In the genomic region with DNA sequence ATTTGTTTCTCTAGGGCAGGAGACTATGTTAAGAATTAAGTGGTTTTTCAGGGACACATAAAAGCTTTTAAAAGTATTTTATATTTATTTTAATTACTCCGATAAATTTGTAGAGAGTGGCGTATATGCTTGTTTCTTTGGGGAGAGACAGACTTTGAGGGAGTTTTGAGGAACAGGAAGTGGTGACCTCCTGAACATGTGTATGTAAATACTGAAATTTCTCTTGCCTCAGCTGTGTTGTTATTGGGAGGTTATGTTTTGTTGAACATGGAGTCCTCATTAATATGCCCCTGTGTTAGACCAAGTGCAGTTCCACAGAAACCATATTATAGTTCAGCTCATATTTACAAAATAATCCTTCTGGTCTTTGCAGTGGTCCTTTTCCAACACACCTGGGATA, we compare ENCODE assay signal across 1 cellular context.
TF ChIP-seq lines count a peak whose summit lies in the region.

No MANE protein-coding gene starts in this region.

TF ChIP-seq in IMR-90, 13 proteins besides CTCF, POLR2A, EP300 and RAD21:
- TF ChIP-seq, protein P1, sequence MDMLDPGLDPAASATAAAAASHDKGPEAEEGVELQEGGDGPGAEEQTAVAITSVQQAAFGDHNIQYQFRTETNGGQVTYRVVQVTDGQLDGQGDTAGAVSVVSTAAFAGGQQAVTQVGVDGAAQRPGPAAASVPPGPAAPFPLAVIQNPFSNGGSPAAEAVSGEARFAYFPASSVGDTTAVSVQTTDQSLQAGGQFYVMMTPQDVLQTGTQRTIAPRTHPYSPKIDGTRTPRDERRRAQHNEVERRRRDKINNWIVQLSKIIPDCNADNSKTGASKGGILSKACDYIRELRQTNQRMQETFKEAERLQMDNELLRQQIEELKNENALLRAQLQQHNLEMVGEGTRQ (IDR thresholded peaks at IDR 0.05; ENCODE audit: low read depth, low read length) = no peak
- no peak for TF ChIP-seq MAZ (IDR thresholded peaks at IDR 0.05; ENCODE audit: borderline replicate concordance, low read depth, low read length)
- no peak for TF ChIP-seq MAFK (IDR thresholded peaks at IDR 0.05; ENCODE audit: low read depth, low read length)
- TF ChIP-seq, protein P2, sequence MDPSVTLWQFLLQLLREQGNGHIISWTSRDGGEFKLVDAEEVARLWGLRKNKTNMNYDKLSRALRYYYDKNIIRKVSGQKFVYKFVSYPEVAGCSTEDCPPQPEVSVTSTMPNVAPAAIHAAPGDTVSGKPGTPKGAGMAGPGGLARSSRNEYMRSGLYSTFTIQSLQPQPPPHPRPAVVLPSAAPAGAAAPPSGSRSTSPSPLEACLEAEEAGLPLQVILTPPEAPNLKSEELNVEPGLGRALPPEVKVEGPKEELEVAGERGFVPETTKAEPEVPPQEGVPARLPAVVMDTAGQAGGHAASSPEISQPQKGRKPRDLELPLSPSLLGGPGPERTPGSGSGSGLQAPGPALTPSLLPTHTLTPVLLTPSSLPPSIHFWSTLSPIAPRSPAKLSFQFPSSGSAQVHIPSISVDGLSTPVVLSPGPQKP (IDR thresholded peaks at IDR 0.05; ENCODE audit: borderline replicate concordance, low read depth, low read length) = no peak
- no peak for TF ChIP-seq MXI1 (IDR thresholded peaks at IDR 0.05; ENCODE audit: borderline replicate concordance, low read depth, low read length)
- no peak for TF ChIP-seq NFE2L2 (IDR thresholded peaks at IDR 0.05; ENCODE audit: low read depth, low read length)
- TF ChIP-seq SMC3 (IDR thresholded peaks at IDR 0.05; ENCODE audit: low read depth, low read length) = no peak
- TF ChIP-seq RCOR1 (IDR thresholded peaks at IDR 0.05; ENCODE audit: insufficient replicate concordance, low read length) = no peak
- TF ChIP-seq FOS (IDR thresholded peaks at IDR 0.05; ENCODE audit: low read depth, low read length) = no peak
- TF ChIP-seq BHLHE40 (IDR thresholded peaks at IDR 0.05; ENCODE audit: low read depth, low read length) = no peak
- TF ChIP-seq CEBPB (IDR thresholded peaks at IDR 0.05; ENCODE audit: low read depth, low read length) = no peak
- no peak for TF ChIP-seq RFX5 (IDR thresholded peaks at IDR 0.05; ENCODE audit: low read depth, low read length)
- TF ChIP-seq CHD1 (IDR thresholded peaks at IDR 0.05; ENCODE audit: low read depth, low read length) = no peak
TF ChIP-seq in IMR-90: peak in this region for 0.
